Comparison of ENCODE assay signal across 8 cellular contexts in the genomic region with DNA sequence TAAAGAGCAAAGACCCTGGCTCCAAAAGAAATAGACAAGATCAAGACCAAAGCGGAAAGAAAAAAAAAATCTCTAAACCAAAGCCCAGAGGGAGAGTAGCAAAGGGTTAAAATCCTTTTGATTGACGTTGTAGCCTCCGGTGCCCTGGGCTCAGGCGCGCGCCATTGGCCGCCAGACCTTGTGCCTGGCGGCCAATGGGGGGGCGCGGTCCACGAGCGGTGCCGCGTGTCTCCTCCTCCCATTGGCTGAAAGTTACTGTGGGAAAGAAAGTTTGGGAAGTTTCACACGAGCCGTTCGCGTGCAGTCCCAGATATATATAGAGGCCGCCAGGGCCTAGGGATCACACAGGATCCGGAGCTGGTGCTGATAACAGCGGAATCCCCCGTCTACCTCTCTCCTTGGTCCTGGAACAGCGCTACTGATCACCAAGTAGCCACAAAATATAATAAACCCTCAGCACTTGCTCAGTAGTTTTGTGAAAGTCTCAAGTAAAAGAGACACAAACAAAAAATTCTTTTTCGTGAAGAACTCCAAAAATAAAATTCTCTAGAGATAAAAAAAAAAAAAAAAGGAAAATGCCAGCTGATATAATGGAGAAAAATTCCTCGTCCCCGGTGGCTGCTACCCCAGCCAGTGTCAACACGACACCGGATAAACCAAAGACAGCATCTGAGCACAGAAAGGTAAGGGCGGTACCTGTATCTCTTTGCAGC. TPM values are rescaled to one million over a fixed set of nuclear protein-coding genes. Genes with fewer than 3 reads are reported as not detected.
DNase-seq lines count a peak whose midpoint lies in the region; ATAC-seq and TF ChIP-seq lines count a peak whose summit lies in the region.

HES1 (plus strand) TSS at position 343 of the 713 bp plus-strand sequence; CDS start at position 576, 233 bp downstream.

- peaks cover 54% of the 10 kb centered on the region for H3K4me1 ChIP-seq in HUES48 (ENCODE audit: control insufficient read depth, insufficient read depth, low read length)
- H3K4me1 ChIP-seq in naive thymus-derived CD4-positive, alpha-beta T cell (ENCODE audit: control insufficient read depth in 2 of 2, insufficient read depth in 2 of 2, low read length in 2 of 2): peaks cover 25 to 41% of the 10 kb centered on the region in 2 donors
- H3K4me1 ChIP-seq in tibial artery: peaks cover 0 to 62% (median 48%) of the 10 kb centered on the region in 4 donors

- H3K9ac ChIP-seq in HUES48 (ENCODE audit: low read depth, low read length): no peak within 1 kb of the TSS; the same call in 1 of the 2 replicates

- H3K27ac ChIP-seq in HUES48 (ENCODE audit: low read depth, low read length) (peak within 1 kb of the TSS; percentile 96), tibial artery (peak within 1 kb of the TSS; percentile 90 to 99)
- peak within 1 kb of the TSS; percentile 5 for H3K27ac ChIP-seq in naive thymus-derived CD4-positive, alpha-beta T cell (ENCODE audit: low read depth, low read length)

- ATAC-seq in naive thymus-derived CD4-positive, alpha-beta T cell: peak; percentile 26

- H3K36me3 ChIP-seq in HUES48 (ENCODE audit: control insufficient read depth, insufficient read depth, low read length): no peaks in the 10 kb centered on the region
- H3K36me3 ChIP-seq in naive thymus-derived CD4-positive, alpha-beta T cell (ENCODE audit: control insufficient read depth in 2 of 3, insufficient read depth in 3 of 3, low read length in 3 of 3): no peaks in the 10 kb centered on the region
- H3K36me3 ChIP-seq in tibial artery: peaks cover 0 to 5% (median 0%) of the 10 kb centered on the region in 3 donors

- H3K9me3 Mint-ChIP-seq in activated naive CD4-positive, alpha-beta T cell treated with anti-CD3 and anti-CD28 coated beads, Interleukin-2, amount 10 ng/mL, durations not matched to agents 7 days and 5 days: no peaks in the 10 kb centered on the region
- peaks cover 0 to 3% (median 0%) of the 10 kb centered on the region in 11 donors for H3K9me3 Mint-ChIP-seq in naive thymus-derived CD4-positive, alpha-beta T cell

- H3K4me3 Mint-ChIP-seq in activated naive CD4-positive, alpha-beta T cell treated with anti-CD3 and anti-CD28 coated beads, Interleukin-2, amount 10 ng/mL, durations not matched to agents 7 days and 5 days: peak within 1 kb of the TSS; percentile 89
- peak within 1 kb of the TSS; percentile 84 to 93 (median 90) for H3K4me3 Mint-ChIP-seq in naive thymus-derived CD4-positive, alpha-beta T cell

- CTCF ChIA-PET in activated naive CD4-positive, alpha-beta T cell treated with anti-CD3 and anti-CD28 coated beads, Interleukin-2, amount 10 ng/mL, durations not matched to agents 7 days and 5 days (lab: Charles Lee): interaction anchor here (0.6 to 2.3 kb wide), 5 partner anchors 180 to 356 kb away, joined by 3 to 7 read pairs (median 5); no protein-coding TSS in a partner anchor
- CTCF ChIA-PET in naive thymus-derived CD4-positive, alpha-beta T cell (lab: Charles Lee): interaction anchor here (0.8 to 3.9 kb wide), 4 partner anchors 76 to 473 kb away, joined by 4 to 12 read pairs (median 6); no protein-coding TSS in a partner anchor

- H3K4me3 ChIP-seq in AG09309 (ENCODE audit: control insufficient read depth, low read depth, low read length) (peak within 1 kb of the TSS; percentile 81), HUES48 (ENCODE audit: low read depth, low read length) (peak within 1 kb of the TSS; percentile 69), foreskin fibroblast (ENCODE audit: low read depth in 1 of 2, low read length in 2 of 2) (peak within 1 kb of the TSS; percentile 61 to 65), tibial artery (peak within 1 kb of the TSS; percentile 67 to 90)
- H3K4me3 ChIP-seq in naive thymus-derived CD4-positive, alpha-beta T cell (ENCODE audit: low read length): peak within 1 kb of the TSS; percentile 66

- H3K27me3 ChIP-seq in HUES48 (ENCODE audit: control insufficient read depth, insufficient read depth, low read length): peaks cover 58% of the 10 kb centered on the region
- H3K27me3 ChIP-seq in naive thymus-derived CD4-positive, alpha-beta T cell (ENCODE audit: control insufficient read depth in 2 of 2, insufficient read depth in 2 of 2, low read length in 2 of 2): peaks cover 6 to 15% of the 10 kb centered on the region in 2 donors
- H3K27me3 ChIP-seq in tibial artery: no peaks in the 10 kb centered on the region

- no peak for TF ChIP-seq CTCF in AG09309 (IDR thresholded peaks at IDR 0.05; ENCODE audit: control insufficient read depth, insufficient read depth, low read depth, low read length, missing control alignments)
- TF ChIP-seq CTCF in foreskin fibroblast (IDR thresholded peaks at IDR 0.05; ENCODE audit: low read depth, low read length): no peak
- TF ChIP-seq CTCF in tibial artery (IDR thresholded peaks at IDR 0.05): peak in 1 of 2 experiments; percentile 21

- peaks cover 24% of the 10 kb centered on the region for H3K36me3 Mint-ChIP-seq in activated naive CD4-positive, alpha-beta T cell treated with anti-CD3 and anti-CD28 coated beads, Interleukin-2, amount 10 ng/mL, durations not matched to agents 7 days and 5 days
- peaks cover 0 to 10% (median 0%) of the 10 kb centered on the region in 5 donors for H3K36me3 Mint-ChIP-seq in naive thymus-derived CD4-positive, alpha-beta T cell

- H3K27me3 Mint-ChIP-seq in activated naive CD4-positive, alpha-beta T cell treated with anti-CD3 and anti-CD28 coated beads, Interleukin-2, amount 10 ng/mL, durations not matched to agents 7 days and 5 days: peaks cover 90% of the 10 kb centered on the region
- H3K27me3 Mint-ChIP-seq in naive thymus-derived CD4-positive, alpha-beta T cell: peaks cover 0 to 77% (median 36%) of the 10 kb centered on the region in 5 donors

- POLR2A ChIA-PET in naive thymus-derived CD4-positive, alpha-beta T cell (lab: Charles Lee): interaction anchor here (1.4 to 1.6 kb wide), 2 partner anchors 180 to 262 kb away, joined by 3 read pairs; no protein-coding TSS in a partner anchor

- intact Hi-C loops in naive thymus-derived CD4-positive, alpha-beta T cell (cut with micrococcal nuclease): loop anchor here (1.0 to 10.0 kb wide), 17 partner anchors 33 to 1241 kb away; partner anchors contain the start of genes OPA1 (in 2 of the 2), ATP13A3 (in 1 of the 2) and FAM43A (in 1 of the 2)
- intact Hi-C loops in tibial artery (cut with DNase I; ENCODE audit: low total_unique reads): loop anchor here (2.0 to 10.0 kb wide), 5 partner anchors 65 to 449 kb away; no protein-coding TSS in a partner anchor

- H3K9me3 ChIP-seq in HUES48 (ENCODE audit: control insufficient read depth, insufficient read depth, low read length) (no peaks in the 10 kb centered on the region), tibial artery (no peaks in the 10 kb centered on the region)
- no peaks in the 10 kb centered on the region for H3K9me3 ChIP-seq in naive thymus-derived CD4-positive, alpha-beta T cell (ENCODE audit: control insufficient read depth in 2 of 3, low read length in 3 of 3)

- H3K27ac Mint-ChIP-seq in activated naive CD4-positive, alpha-beta T cell treated with anti-CD3 and anti-CD28 coated beads, Interleukin-2, amount 10 ng/mL, durations not matched to agents 7 days and 5 days: peak within 1 kb of the TSS; percentile 79
- peak within 1 kb of the TSS; percentile 15 to 94 (median 91) for H3K27ac Mint-ChIP-seq in naive thymus-derived CD4-positive, alpha-beta T cell

- TF ChIP-seq POLR2A in GM18526 (IDR thresholded peaks at IDR 0.05; ENCODE audit: extremely low read depth, insufficient read length): peak; percentile 53

- DNase-seq in AG09309 (ENCODE audit: low read depth) (peak; percentile 96), NOMO-1 treated with dmso at 0.1 percent for 144 hours (lab: John Stamatoyannopoulos, UW; ENCODE audit: unreplicated experiment) (peak; percentile 84), foreskin fibroblast (peak; percentile 95), tibial artery (peak; percentile 93 to 97)
- DNase-seq in activated naive CD4-positive, alpha-beta T cell treated with anti-CD3 and anti-CD28 coated beads, Interleukin-2, amount 10 ng/mL, durations not matched to agents 7 days and 5 days: peak; percentile 69
- DNase-seq in naive thymus-derived CD4-positive, alpha-beta T cell: peak in 6 of 9 donors; percentile 29 to 59 (median 37)

- peaks cover 78% of the 10 kb centered on the region for H3K4me1 Mint-ChIP-seq in activated naive CD4-positive, alpha-beta T cell treated with anti-CD3 and anti-CD28 coated beads, Interleukin-2, amount 10 ng/mL, durations not matched to agents 7 days and 5 days
- peaks cover 41 to 64% (median 53%) of the 10 kb centered on the region in 7 donors for H3K4me1 Mint-ChIP-seq in naive thymus-derived CD4-positive, alpha-beta T cell

RNA-seq across cellular contexts. Expression of gene HES1, which starts in this region (rescaled TPM):
- 1 to 10 TPM in 3 of 5 experiments, not detected in 2; 3.9 to 4.2 (median 4.2) TPM for total RNA-seq in naive thymus-derived CD4-positive, alpha-beta T cell
- not detected for polyA plus RNA-seq in naive thymus-derived CD4-positive, alpha-beta T cell

Comparison
In these comparisons a context has a peak if more than half of its experiments do, and no peak if none do; other contexts are left out.
1. Peak in every context shown above with its lines: DNase-seq, ATAC-seq, H3K4me3 ChIP-seq and H3K27ac ChIP-seq.
2. DNase-seq: peak in every context shown above with its lines; median percentile 96 in AG09309; 95 in foreskin fibroblast; 95 in tibial artery; 84 in NOMO-1 treated with dmso at 0.1 percent for 144 hours; 69 in activated naive CD4-positive, alpha-beta T cell treated with anti-CD3 and anti-CD28 coated beads, Interleukin-2, amount 10 ng/mL, durations not matched to agents 7 days and 5 days; 37 in naive thymus-derived CD4-positive, alpha-beta T cell.
3. H3K27ac ChIP-seq: peak in every context shown above with its lines; median percentile 96 in HUES48; 94 in tibial artery; 5 in naive thymus-derived CD4-positive, alpha-beta T cell.